1 cellular context compared by ENCODE assay signal in the genomic region with DNA sequence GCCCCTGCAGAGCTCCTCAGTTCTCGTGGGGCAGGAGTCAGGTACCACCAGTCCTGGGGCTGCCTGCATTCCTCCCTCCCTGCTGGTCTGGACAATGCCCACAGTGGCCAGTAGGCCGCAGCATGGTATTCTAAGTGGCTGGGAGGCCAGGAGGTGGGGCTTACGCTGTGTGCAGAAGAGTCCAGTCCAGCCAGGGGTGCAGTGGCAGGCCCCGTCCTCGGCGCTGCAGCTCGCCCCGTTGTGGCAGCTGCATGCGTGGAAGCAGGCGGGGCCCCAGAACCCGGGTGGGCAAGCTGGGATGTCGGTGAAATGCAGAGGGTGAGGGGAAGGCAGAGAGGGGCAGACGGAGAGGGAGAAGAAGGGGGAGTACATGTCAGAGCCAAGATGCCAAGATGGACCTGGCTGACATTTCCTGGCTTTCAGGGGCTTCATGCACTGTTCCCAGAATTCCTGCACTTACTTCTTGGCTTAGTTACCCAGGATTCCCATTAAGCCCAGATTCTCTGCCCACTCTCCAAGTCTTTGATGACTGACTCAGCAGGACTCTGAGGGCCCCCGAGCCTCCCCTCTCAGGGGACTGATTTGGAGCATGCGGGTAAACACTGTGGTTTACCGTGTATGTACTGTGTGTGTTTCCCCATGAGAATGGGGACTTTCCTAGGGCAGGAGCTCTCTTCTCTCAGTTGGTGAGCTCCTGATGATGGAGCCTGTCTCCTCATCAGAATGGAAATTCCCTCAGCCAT.
TF ChIP-seq lines count a peak whose summit lies in the region.

No MANE protein-coding gene starts in this region.

TF ChIP-seq in GM12878, 131 proteins besides CTCF, POLR2A, EP300 and RAD21 (continued from another document and continues in another):
- TF ChIP-seq TARDBP (IDR thresholded peaks at IDR 0.05; ENCODE audit: borderline replicate concordance) (no peak), YBX1 (IDR thresholded peaks at IDR 0.05) (peak; percentile 73; the same call in 1 of the 2 replicates), DPF2 (IDR thresholded peaks at IDR 0.05) (peak; percentile 93), FOXK2 (IDR thresholded peaks at IDR 0.05) (no peak; the same call in 1 of the 2 replicates), ESRRA (IDR thresholded peaks at IDR 0.05; ENCODE audit: low read length) (no peak), MYC (IDR thresholded peaks at IDR 0.05; ENCODE audit: insufficient read depth, insufficient read length, insufficient replicate concordance, low read length, severe bottlenecking) (no peak), NR2F1 (conservative IDR thresholded peaks at IDR 0.05) (no peak), MXI1 (IDR thresholded peaks at IDR 0.05; ENCODE audit: low read depth, low read length) (peak; percentile 5; the same call in 1 of the 2 replicates), ZNF207 (IDR thresholded peaks at IDR 0.05; ENCODE audit: borderline replicate concordance) (no peak), BRCA1 (IDR thresholded peaks at IDR 0.05; ENCODE audit: low read depth, low read length) (no peak), ELK1 (IDR thresholded peaks at IDR 0.05; ENCODE audit: low read depth, low read length) (no peak), SREBF2 (IDR thresholded peaks at IDR 0.05; ENCODE audit: low read length) (no peak), CBFB (IDR thresholded peaks at IDR 0.05; ENCODE audit: low read depth) (peak; percentile 72), MEF2B (IDR thresholded peaks at IDR 0.05; ENCODE audit: partially characterized antibody, poor library complexity, severe bottlenecking) (peak; percentile 99), CREM (IDR thresholded peaks at IDR 0.05; ENCODE audit: low read depth) (peak; percentile 82), ZNF274 (IDR thresholded peaks at IDR 0.05; ENCODE audit: insufficient read depth, insufficient read length) (no peak), RELA (IDR thresholded peaks at IDR 0.05; ENCODE audit: borderline replicate concordance, partially characterized antibody) (peak; percentile 99), CHD1 (IDR thresholded peaks at IDR 0.05; ENCODE audit: low read depth, low read length) (peak; percentile 30; the same call in 1 of the 2 replicates), IKZF1 (conservative IDR thresholded peaks at IDR 0.05) (peak; percentile 97), NFXL1 (IDR thresholded peaks at IDR 0.05; ENCODE audit: borderline replicate concordance) (no peak), TBL1XR1 (IDR thresholded peaks at IDR 0.05; ENCODE audit: low read depth, low read length) (peak; percentile 88), CEBPB (IDR thresholded peaks at IDR 0.05; ENCODE audit: borderline replicate concordance in 1 of 2, low read depth in 2 of 2, low read length in 2 of 2) (no peak), CHD2 (IDR thresholded peaks at IDR 0.05; ENCODE audit: borderline replicate concordance, low read depth, low read length) (peak; percentile 66; the same call in 1 of the 2 replicates), FOS (IDR thresholded peaks at IDR 0.05; ENCODE audit: borderline replicate concordance, extremely low read depth, insufficient read length) (no peak), ZZZ3 (IDR thresholded peaks at IDR 0.05; ENCODE audit: control insufficient read depth, insufficient read length, low read depth) (no peak), ASH2L (IDR thresholded peaks at IDR 0.05; ENCODE audit: borderline replicate concordance, low read depth) (no peak), EGR1 (IDR thresholded peaks at IDR 0.05; ENCODE audit: borderline replicate concordance in 1 of 2, low read depth in 2 of 2, low read length in 2 of 2) (no peak), POU2F2 (IDR thresholded peaks at IDR 0.05; ENCODE audit: borderline replicate concordance, low read depth, low read length) (peak; percentile 86; the same call in 1 of the 3 replicates), KDM1A (IDR thresholded peaks at IDR 0.05; ENCODE audit: borderline replicate concordance) (no peak), EED (IDR thresholded peaks at IDR 0.05; ENCODE audit: low read depth) (peak; percentile 89), MEF2A (IDR thresholded peaks at IDR 0.05; ENCODE audit: insufficient read depth, low read depth, low read length) (0 out of 2 replicates have a peak, but pooled peaks have one; percentile 47), GABPA (IDR thresholded peaks at IDR 0.05; ENCODE audit: low read depth) (no peak), ZNF384 (IDR thresholded peaks at IDR 0.05; ENCODE audit: borderline replicate concordance, low read depth, low read length) (no peak), SRF (IDR thresholded peaks at IDR 0.05; ENCODE audit: low read depth in 2 of 2, low read length in 2 of 2) (no peak), RFX5 (IDR thresholded peaks at IDR 0.05; ENCODE audit: low read depth, low read length) (no peak), PAX5 (IDR thresholded peaks at IDR 0.05; ENCODE audit: borderline replicate concordance, low read depth, low read length) (peak; percentile 85), ZBTB40 (IDR thresholded peaks at IDR 0.05; ENCODE audit: borderline replicate concordance) (no peak), EZH2 (IDR thresholded peaks at IDR 0.05; ENCODE audit: borderline replicate concordance, control insufficient read depth, low read depth, low read length) (no peak)
- TF ChIP-seq, protein P1, sequence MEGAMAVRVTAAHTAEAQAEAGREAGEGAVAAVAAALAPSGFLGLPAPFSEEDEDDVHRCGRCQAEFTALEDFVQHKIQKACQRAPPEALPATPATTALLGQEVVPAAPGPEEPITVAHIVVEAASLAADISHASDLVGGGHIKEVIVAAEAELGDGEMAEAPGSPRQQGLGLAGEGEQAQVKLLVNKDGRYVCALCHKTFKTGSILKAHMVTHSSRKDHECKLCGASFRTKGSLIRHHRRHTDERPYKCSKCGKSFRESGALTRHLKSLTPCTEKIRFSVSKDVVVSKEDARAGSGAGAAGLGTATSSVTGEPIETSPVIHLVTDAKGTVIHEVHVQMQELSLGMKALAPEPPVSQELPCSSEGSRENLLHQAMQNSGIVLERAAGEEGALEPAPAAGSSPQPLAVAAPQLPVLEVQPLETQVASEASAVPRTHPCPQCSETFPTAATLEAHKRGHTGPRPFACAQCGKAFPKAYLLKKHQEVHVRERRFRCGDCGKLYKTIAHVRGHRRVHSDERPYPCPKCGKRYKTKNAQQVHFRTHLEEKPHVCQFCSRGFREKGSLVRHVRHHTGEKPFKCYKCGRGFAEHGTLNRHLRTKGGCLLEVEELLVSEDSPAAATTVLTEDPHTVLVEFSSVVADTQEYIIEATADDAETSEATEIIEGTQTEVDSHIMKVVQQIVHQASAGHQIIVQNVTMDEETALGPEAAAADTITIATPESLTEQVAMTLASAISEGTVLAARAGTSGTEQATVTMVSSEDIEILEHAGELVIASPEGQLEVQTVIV (IDR thresholded peaks at IDR 0.05; ENCODE audit: borderline replicate concordance, partially characterized antibody) = no peak
- TF ChIP-seq, protein P2, sequence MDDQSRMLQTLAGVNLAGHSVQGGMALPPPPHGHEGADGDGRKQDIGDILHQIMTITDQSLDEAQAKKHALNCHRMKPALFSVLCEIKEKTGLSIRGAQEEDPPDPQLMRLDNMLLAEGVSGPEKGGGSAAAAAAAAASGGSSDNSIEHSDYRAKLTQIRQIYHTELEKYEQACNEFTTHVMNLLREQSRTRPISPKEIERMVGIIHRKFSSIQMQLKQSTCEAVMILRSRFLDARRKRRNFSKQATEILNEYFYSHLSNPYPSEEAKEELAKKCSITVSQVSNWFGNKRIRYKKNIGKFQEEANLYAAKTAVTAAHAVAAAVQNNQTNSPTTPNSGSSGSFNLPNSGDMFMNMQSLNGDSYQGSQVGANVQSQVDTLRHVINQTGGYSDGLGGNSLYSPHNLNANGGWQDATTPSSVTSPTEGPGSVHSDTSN (IDR thresholded peaks at IDR 0.05; ENCODE audit: insufficient replicate concordance, low read depth, low read length) = no peak
- TF ChIP-seq, protein P3, sequence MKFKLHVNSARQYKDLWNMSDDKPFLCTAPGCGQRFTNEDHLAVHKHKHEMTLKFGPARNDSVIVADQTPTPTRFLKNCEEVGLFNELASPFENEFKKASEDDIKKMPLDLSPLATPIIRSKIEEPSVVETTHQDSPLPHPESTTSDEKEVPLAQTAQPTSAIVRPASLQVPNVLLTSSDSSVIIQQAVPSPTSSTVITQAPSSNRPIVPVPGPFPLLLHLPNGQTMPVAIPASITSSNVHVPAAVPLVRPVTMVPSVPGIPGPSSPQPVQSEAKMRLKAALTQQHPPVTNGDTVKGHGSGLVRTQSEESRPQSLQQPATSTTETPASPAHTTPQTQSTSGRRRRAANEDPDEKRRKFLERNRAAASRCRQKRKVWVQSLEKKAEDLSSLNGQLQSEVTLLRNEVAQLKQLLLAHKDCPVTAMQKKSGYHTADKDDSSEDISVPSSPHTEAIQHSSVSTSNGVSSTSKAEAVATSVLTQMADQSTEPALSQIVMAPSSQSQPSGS (IDR thresholded peaks at IDR 0.05; ENCODE audit: low read length) = peak; percentile 87; the same call in 1 of the 2 replicates
- TF ChIP-seq, protein P4, sequence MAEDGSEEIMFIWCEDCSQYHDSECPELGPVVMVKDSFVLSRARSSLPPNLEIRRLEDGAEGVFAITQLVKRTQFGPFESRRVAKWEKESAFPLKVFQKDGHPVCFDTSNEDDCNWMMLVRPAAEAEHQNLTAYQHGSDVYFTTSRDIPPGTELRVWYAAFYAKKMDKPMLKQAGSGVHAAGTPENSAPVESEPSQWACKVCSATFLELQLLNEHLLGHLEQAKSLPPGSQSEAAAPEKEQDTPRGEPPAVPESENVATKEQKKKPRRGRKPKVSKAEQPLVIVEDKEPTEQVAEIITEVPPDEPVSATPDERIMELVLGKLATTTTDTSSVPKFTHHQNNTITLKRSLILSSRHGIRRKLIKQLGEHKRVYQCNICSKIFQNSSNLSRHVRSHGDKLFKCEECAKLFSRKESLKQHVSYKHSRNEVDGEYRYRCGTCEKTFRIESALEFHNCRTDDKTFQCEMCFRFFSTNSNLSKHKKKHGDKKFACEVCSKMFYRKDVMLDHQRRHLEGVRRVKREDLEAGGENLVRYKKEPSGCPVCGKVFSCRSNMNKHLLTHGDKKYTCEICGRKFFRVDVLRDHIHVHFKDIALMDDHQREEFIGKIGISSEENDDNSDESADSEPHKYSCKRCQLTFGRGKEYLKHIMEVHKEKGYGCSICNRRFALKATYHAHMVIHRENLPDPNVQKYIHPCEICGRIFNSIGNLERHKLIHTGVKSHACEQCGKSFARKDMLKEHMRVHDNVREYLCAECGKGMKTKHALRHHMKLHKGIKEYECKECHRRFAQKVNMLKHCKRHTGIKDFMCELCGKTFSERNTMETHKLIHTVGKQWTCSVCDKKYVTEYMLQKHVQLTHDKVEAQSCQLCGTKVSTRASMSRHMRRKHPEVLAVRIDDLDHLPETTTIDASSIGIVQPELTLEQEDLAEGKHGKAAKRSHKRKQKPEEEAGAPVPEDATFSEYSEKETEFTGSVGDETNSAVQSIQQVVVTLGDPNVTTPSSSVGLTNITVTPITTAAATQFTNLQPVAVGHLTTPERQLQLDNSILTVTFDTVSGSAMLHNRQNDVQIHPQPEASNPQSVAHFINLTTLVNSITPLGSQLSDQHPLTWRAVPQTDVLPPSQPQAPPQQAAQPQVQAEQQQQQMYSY (CRISPR knock-in tag; IDR thresholded peaks at IDR 0.05) = no peak
- TF ChIP-seq, protein P5, sequence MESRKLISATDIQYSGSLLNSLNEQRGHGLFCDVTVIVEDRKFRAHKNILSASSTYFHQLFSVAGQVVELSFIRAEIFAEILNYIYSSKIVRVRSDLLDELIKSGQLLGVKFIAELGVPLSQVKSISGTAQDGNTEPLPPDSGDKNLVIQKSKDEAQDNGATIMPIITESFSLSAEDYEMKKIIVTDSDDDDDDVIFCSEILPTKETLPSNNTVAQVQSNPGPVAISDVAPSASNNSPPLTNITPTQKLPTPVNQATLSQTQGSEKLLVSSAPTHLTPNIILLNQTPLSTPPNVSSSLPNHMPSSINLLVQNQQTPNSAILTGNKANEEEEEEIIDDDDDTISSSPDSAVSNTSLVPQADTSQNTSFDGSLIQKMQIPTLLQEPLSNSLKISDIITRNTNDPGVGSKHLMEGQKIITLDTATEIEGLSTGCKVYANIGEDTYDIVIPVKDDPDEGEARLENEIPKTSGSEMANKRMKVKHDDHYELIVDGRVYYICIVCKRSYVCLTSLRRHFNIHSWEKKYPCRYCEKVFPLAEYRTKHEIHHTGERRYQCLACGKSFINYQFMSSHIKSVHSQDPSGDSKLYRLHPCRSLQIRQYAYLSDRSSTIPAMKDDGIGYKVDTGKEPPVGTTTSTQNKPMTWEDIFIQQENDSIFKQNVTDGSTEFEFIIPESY (IDR thresholded peaks at IDR 0.05) = no peak
